In genomic region chr12:106971065-106971464, GRCh38 we compare ENCODE assay signal across 17 cellular contexts.
"Had no signal": no experiment of that assay in that cellular context is flagged by ENCODE, and none has a peak within 500 bp of the region (broad histone marks: within the 10 kb centered on the region; RNA-seq: fewer than 3 reads in every experiment).

No MANE protein-coding gene starts in this region.

- H3K27ac ChIP-seq: esophagus squamous epithelium, hepatocyte, left lung, suprapubic skin had no signal

- H3K27me3 ChIP-seq: esophagus squamous epithelium, hepatocyte, left lung, suprapubic skin had no signal

- H3K4me3 Mint-ChIP-seq: activated CD8-positive, alpha-beta T cell treated with anti-CD3 and anti-CD28 coated beads for 36 hours; activated T-cell treated with anti-CD3 and anti-CD28 coated beads, Interleukin-2, amount 50 U/mL, for 72 hours; naive B cell; stimulated activated naive CD8-positive, alpha-beta T cell treated with anti-CD3 and anti-CD28 coated beads, Interleukin-15, Interleukin-2, amounts not matched to agents 100 ng/mL and 50 ng/mL, for 24 hours had no signal

- H3K27me3 Mint-ChIP-seq: activated CD8-positive, alpha-beta T cell treated with anti-CD3 and anti-CD28 coated beads for 36 hours; naive B cell; stimulated activated naive CD8-positive, alpha-beta T cell treated with anti-CD3 and anti-CD28 coated beads, Interleukin-15, Interleukin-2, amounts not matched to agents 100 ng/mL and 50 ng/mL, for 24 hours had no signal

- H3K9ac ChIP-seq: SK-N-SH had no signal

- DNase-seq: activated CD4-positive, alpha-beta T cell treated with anti-CD3 and anti-CD28 coated beads for 4 hours; activated CD8-positive, alpha-beta T cell treated with anti-CD3 and anti-CD28 coated beads for 36 hours; activated gamma-delta T cell; activated T-cell treated with anti-CD3 and anti-CD28 coated beads, Interleukin-2, amount 50 U/mL, for 72 hours; esophagus squamous epithelium; left lung; mammary epithelial cell; naive B cell; nucleus accumbens; SK-N-SH; T-helper 2 cell; trophoblast cell had no signal

- H3K9me3 Mint-ChIP-seq: activated CD8-positive, alpha-beta T cell treated with anti-CD3 and anti-CD28 coated beads for 36 hours; activated T-cell treated with anti-CD3 and anti-CD28 coated beads, Interleukin-2, amount 50 U/mL, for 72 hours; naive B cell; stimulated activated naive CD8-positive, alpha-beta T cell treated with anti-CD3 and anti-CD28 coated beads, Interleukin-15, Interleukin-2, amounts not matched to agents 100 ng/mL and 50 ng/mL, for 24 hours had no signal

- ATAC-seq: activated CD8-positive, alpha-beta T cell treated with anti-CD3 and anti-CD28 coated beads for 36 hours; activated T-cell treated with anti-CD3 and anti-CD28 coated beads, Interleukin-2, amount 50 U/mL, for 72 hours; left lung had no signal

- H3K27ac Mint-ChIP-seq: activated CD8-positive, alpha-beta T cell treated with anti-CD3 and anti-CD28 coated beads for 36 hours; activated T-cell treated with anti-CD3 and anti-CD28 coated beads, Interleukin-2, amount 50 U/mL, for 72 hours; naive B cell; stimulated activated naive CD8-positive, alpha-beta T cell treated with anti-CD3 and anti-CD28 coated beads, Interleukin-15, Interleukin-2, amounts not matched to agents 100 ng/mL and 50 ng/mL, for 24 hours had no signal

- H3K9me3 ChIP-seq: esophagus squamous epithelium, left lung, SK-N-SH, suprapubic skin had no signal

- H3K4me1 ChIP-seq: left lung had no signal

- H2AFZ ChIP-seq: hepatocyte had no signal

- FAIRE-seq: colon, keratinocyte had no signal

- H3K4me3 ChIP-seq: esophagus squamous epithelium, hepatocyte, left lung, suprapubic skin had no signal

- H3K4me2 ChIP-seq: hepatocyte, SK-N-SH had no signal
